In the genomic region with DNA sequence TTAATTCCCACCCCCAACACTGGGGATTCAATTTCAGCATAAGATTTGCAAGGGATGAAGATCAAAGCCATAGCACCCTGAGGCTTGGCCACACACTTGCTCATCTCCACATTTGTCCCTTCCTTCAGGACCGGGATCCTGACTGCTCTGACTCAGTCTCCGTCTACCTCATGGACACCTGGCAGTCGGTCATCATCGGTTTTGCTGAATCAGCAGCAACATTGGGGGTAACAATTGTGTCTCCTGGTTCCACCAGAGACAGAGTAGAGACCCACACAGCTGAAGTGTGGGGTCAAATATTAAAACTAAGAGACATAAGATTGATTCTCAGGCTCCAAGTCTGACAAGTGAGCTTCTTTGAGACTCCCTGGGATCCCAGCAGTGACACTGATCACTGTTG, we compare ENCODE assay signal across 33 cellular contexts. TPM values are rescaled to one million over a fixed set of nuclear protein-coding genes. Genes with fewer than 3 reads are reported as not detected.
"Had no signal": no experiment of that assay in that cellular context is flagged by ENCODE, and none has a peak within 500 bp of the region (broad histone marks: within the 10 kb centered on the region; RNA-seq: fewer than 3 reads in every experiment).

No MANE protein-coding gene starts in this region.

- H3K4me1 ChIP-seq: foreskin keratinocyte, gastrocnemius medialis, heart left ventricle had no signal

- ATAC-seq: activated CD4-positive, CD25-positive, alpha-beta regulatory T cell treated with anti-CD3 and anti-CD28 coated beads, Interleukin-2, amount 50 U/mL, for 24 hours; activated CD8-positive, alpha-beta T cell treated with anti-CD3 and anti-CD28 coated beads for 36 hours; effector memory CD8-positive, alpha-beta T cell; foreskin keratinocyte; gastrocnemius medialis; heart left ventricle; T-helper 17 cell had no signal

- H3K4me3 ChIP-seq: esophagus muscularis mucosa, gastrocnemius medialis, heart left ventricle had no signal

- H3K9me3 ChIP-seq: esophagus muscularis mucosa, gastrocnemius medialis, heart left ventricle had no signal

- H3K36me3 ChIP-seq: esophagus muscularis mucosa, gastrocnemius medialis, heart left ventricle, WERI-Rb-1 had no signal

- H3K27ac ChIP-seq: esophagus muscularis mucosa, foreskin keratinocyte, gastrocnemius medialis, heart left ventricle, WERI-Rb-1 had no signal

- H3K27me3 ChIP-seq: esophagus muscularis mucosa, foreskin keratinocyte, gastrocnemius medialis had no signal

- FAIRE-seq: astrocyte, colon had no signal

- DNase-seq: activated B cell treated with CpG ODN at 0.5 μM for 24 hours; activated CD4-positive, alpha-beta T cell treated with anti-CD3 and anti-CD28 coated beads for 48 hours; activated CD4-positive, alpha-beta T cell treated with anti-CD3 and anti-CD28 coated beads, Interleukin-2, amount 50 U/mL, for 1 hour; activated CD4-positive, alpha-beta T cell treated with anti-CD3 and anti-CD28 coated beads, Interleukin-2, amount 50 U/mL, for 48 hours; activated CD8-positive, alpha-beta memory T cell treated with anti-CD3 and anti-CD28 coated beads for 24 hours; activated CD8-positive, alpha-beta T cell treated with anti-CD3 and anti-CD28 coated beads for 36 hours; activated gamma-delta T cell treated with Interleukin-2 at 50 U/mL for 16 hours; activated naive CD4-positive, alpha-beta T cell treated with anti-CD3 and anti-CD28 coated beads, Interleukin-2, amount 50 U/mL, for 16 hours; activated naive CD4-positive, alpha-beta T cell treated with Interleukin-2 at 50 U/mL for 16 hours; activated T-cell treated with anti-CD3 and anti-CD28 coated beads, Interleukin-2, amount 50 U/mL, for 1 hour; activated T-cell treated with anti-CD3 and anti-CD28 coated beads, Interleukin-2, amount 50 U/mL, for 48 hours; amniotic stem cell; anterior cingulate cortex; caudate nucleus; cortex of kidney; dermis blood vessel endothelial cell; effector CD4-positive, alpha-beta T cell; effector memory CD8-positive, alpha-beta T cell; erythroblast; foreskin keratinocyte; gastrocnemius medialis; glutamatergic neuron; heart left ventricle; T-helper 17 cell; T1000; WERI-Rb-1 had no signal

RNA-seq across cellular contexts. Expression of a gene that starts 34.6 kb away (rescaled TPM):
- total RNA-seq: activated B cell treated with CpG ODN at 0.5 μM for 24 hours; activated CD8-positive, alpha-beta T cell treated with anti-CD3 and anti-CD28 coated beads for 36 hours; activated T-helper 1 cell treated with anti-CD3 and anti-CD28 coated beads, Interleukin-12 subunit alpha, Interleukin-12 subunit beta, Interleukin-2, Interleukin-4 antibody, amounts not matched to agents 30 ng/mL and 10 ng/mL and 1 ng/mL, durations not matched to agents 14 hours and 24 hours and 36 hours; activated T-helper 2 cell treated with anti-CD3 and anti-CD28 coated beads, Interferon-gamma antibody, Interleukin-2, Interleukin-4, amounts not matched to agents 10 μg/mL and 5 μg/mL and 100 μg/mL, durations not matched to agents 14 hours and 24 hours and 36 hours; astrocyte; dermis blood vessel endothelial cell; esophagus muscularis mucosa; foreskin keratinocyte; gastrocnemius medialis; heart left ventricle; T-helper 17 cell had no signal
- polyA plus RNA-seq: adipose tissue, foreskin keratinocyte, heart left ventricle had no signal
